ENCODE assay signal across 13 cellular contexts in the genomic region with DNA sequence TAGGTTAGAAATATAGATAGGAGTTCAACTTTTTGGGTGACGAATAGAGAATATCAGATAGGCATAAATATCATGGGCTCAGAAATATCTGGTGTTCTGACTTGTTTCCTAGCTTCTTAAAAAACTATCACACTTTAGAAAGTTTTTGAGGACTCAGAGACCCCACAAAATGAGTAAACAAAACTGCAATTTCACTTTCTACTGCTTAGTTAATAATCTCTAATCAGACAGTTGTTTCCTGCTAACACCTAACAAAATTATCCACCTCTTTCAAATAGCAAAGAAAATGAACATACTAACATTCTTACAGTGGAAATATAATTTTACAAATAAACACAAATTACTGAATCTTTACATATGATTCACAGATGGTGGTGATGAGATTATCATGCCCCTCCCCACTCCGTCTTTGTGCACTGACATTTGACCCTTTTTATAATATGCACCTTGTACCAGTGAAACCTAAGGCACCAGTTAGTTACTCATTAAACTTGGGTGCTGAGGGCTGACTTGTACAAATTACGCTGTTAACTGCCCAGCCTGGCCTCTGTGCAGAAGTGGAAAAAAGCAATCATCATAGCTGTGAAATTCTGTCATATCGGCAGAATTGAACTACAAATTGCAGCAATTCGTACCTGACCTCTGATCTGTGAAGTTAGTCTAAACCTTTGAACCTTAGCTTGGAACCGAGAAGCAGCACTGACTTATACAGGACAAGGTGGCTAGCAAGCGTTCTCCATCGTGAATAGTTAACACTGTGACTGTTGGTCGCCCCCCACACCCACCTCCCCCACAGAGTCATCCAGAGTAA.
DNase-seq lines count a peak whose midpoint lies in the region; ATAC-seq and TF ChIP-seq lines count a peak whose summit lies in the region.
"Had no signal": no experiment of that assay in that cellular context is flagged by ENCODE, and none has a peak within 500 bp of the region (broad histone marks: within the 10 kb centered on the region; RNA-seq: fewer than 3 reads in every experiment).

No MANE protein-coding gene starts in this region.

- 28% methylated on average over 9 of the region's 9 CpGs for WGBS in right lobe of liver (ENCODE audit: insufficient coverage, low coverage, low lambda C conversion rate, missing lambda C conversion rate)
- 65 to 74% methylated on average over 9 of the region's 9 CpGs for WGBS in upper lobe of left lung, 2 donors

- TF ChIP-seq EP300 in upper lobe of left lung (IDR thresholded peaks at IDR 0.05) = no peak

- H3K27me3 ChIP-seq in right lobe of liver (no peaks in the 10 kb centered on the region), ascending aorta (no peaks in the 10 kb centered on the region), upper lobe of left lung (no peaks in the 10 kb centered on the region)
- H3K27me3 ChIP-seq: spleen had no signal

- peak; percentile 80 for ATAC-seq in GM21786 (IDR thresholded peaks at IDR 0.05; ENCODE audit: unreplicated experiment)
- ATAC-seq in right lobe of liver = peak; percentile 80 to 91 (median 87)
- no peak for ATAC-seq in upper lobe of left lung (ENCODE audit: low FRiP score in 2 of 2)
- ATAC-seq: activated CD8-positive, alpha-beta T cell treated with anti-CD3 and anti-CD28 coated beads for 36 hours had no signal

- peak; percentile 91 for DNase-seq in DMS53 (lab: John Stamatoyannopoulos, UW)
- DNase-seq in NCI-H526 treated with DMSO at 0.1 percent for 48 hours (lab: John Stamatoyannopoulos, UW) = peak; percentile 46
- peak in 2 of 3 donors; percentile 61 to 82 for DNase-seq in right lobe of liver
- DNase-seq in ascending aorta (ENCODE audit: low spot score in 2 of 2) = no peak
- no peak for DNase-seq in substantia nigra (lab: John Stamatoyannopoulos, UW)
- no peak for DNase-seq in NCI-H2029 treated with DMSO at 0.1 percent for 48 hours (lab: John Stamatoyannopoulos, UW)
- DNase-seq in upper lobe of left lung = no peak
- DNase-seq: activated CD8-positive, alpha-beta T cell treated with anti-CD3 and anti-CD28 coated beads for 36 hours; GF-D8; hypothalamus; NCI-H524 treated with DMSO at 0.1 percent for 48 hours; spleen had no signal

- peaks cover 0 to 45% (median 8%) of the 10 kb centered on the region in 4 donors for H3K4me1 ChIP-seq in right lobe of liver
- no peaks in the 10 kb centered on the region for H3K4me1 ChIP-seq in ascending aorta
- H3K4me1 ChIP-seq in upper lobe of left lung = peaks cover 0 to 15% (median 2%) of the 10 kb centered on the region in 4 donors

- intact Hi-C loops in right lobe of liver (cut with DNase I) (no loop called here), ascending aorta (cut with DNase I) (no loop called here)

- peak; percentile 68 for TF ChIP-seq POLR2A in right lobe of liver (IDR thresholded peaks at IDR 0.05)
- no peak for TF ChIP-seq POLR2A in upper lobe of left lung (IDR thresholded peaks at IDR 0.05)

- H3K27ac ChIP-seq in right lobe of liver (peak overlapping the region; percentile 68 to 91 (median 83)), ascending aorta (no peak overlapping the region), substantia nigra (ENCODE audit: low read depth, low read length, poor library complexity, severe bottlenecking) (no peak overlapping the region), upper lobe of left lung (no peak overlapping the region)
- H3K27ac ChIP-seq: spleen had no signal

- H3K9me3 ChIP-seq in right lobe of liver (no peaks in the 10 kb centered on the region), ascending aorta (no peaks in the 10 kb centered on the region), upper lobe of left lung (no peaks in the 10 kb centered on the region)
- H3K9me3 ChIP-seq: spleen had no signal

- TF ChIP-seq CTCF in right lobe of liver (IDR thresholded peaks at IDR 0.05) (no peak), ascending aorta (IDR thresholded peaks at IDR 0.05) (no peak), upper lobe of left lung (IDR thresholded peaks at IDR 0.05) (no peak)

- H3K4me3 ChIP-seq in right lobe of liver (peak overlapping the region in 2 of 3 donors; percentile 17 to 33), ascending aorta (no peak overlapping the region), upper lobe of left lung (no peak overlapping the region)
- H3K4me3 ChIP-seq: spleen had no signal

- no peaks in the 10 kb centered on the region for H3K36me3 ChIP-seq in right lobe of liver
- H3K36me3 ChIP-seq in ascending aorta = no peaks in the 10 kb centered on the region
- H3K36me3 ChIP-seq in upper lobe of left lung = no peaks in the 10 kb centered on the region
- H3K36me3 ChIP-seq: spleen had no signal

Comparison
In these comparisons a context has a peak if more than half of its experiments do, and no peak if none do; other contexts are left out.
1. DNase-seq: peak in DMS53 (single experiment), NCI-H526 treated with DMSO at 0.1 percent for 48 hours (single experiment) and right lobe of liver (2 of 3); none in ascending aorta (0 of 2), substantia nigra (0 of 49), NCI-H2029 treated with DMSO at 0.1 percent for 48 hours (single experiment) and upper lobe of left lung (0 of 2).
2. ATAC-seq: peak in GM21786 (single experiment) and right lobe of liver (4 of 4); none in upper lobe of left lung (0 of 2).
3. H3K27ac ChIP-seq: peak in right lobe of liver (3 of 3); none in ascending aorta (0 of 2), substantia nigra (single experiment) and upper lobe of left lung (0 of 4).
4. H3K4me3 ChIP-seq: peak in right lobe of liver (2 of 3); none in ascending aorta (0 of 2) and upper lobe of left lung (0 of 4).